Comparison of ENCODE assay signal across 33 cellular contexts in genomic region chr11:101407324-101407723, GRCh38.
A peak's percentile ranks its signal among the peaks of the same experiment; 100 is the strongest.
DNase-seq lines count a peak whose midpoint lies in the region; ATAC-seq, FAIRE-seq and TF ChIP-seq lines count a peak whose summit lies in the region.
"Had no signal": no experiment of that assay in that cellular context is flagged by ENCODE, and none has a peak within 500 bp of the region (broad histone marks: within the 10 kb centered on the region; RNA-seq: fewer than 3 reads in every experiment).

No MANE protein-coding gene starts in this region.

- ATAC-seq in heart right ventricle = no peak
- ATAC-seq: A549; activated T-helper 17 cell treated with anti-CD3 and anti-CD28 coated beads, Interleukin-2, amount 50 U/mL, for 72 hours; left ventricle myocardium superior; psoas muscle; stimulated activated naive CD8-positive, alpha-beta T cell treated with anti-CD3 and anti-CD28 coated beads, Interleukin-15, Interleukin-2, amounts not matched to agents 100 U/mL and 50 U/mL, for 24 hours had no signal

- TF ChIP-seq EP300 in ovary (IDR thresholded peaks at IDR 0.05) = no peak

- intact Hi-C loops in ovary (cut with DNase I) (no loop called here), heart right ventricle (cut with DNase I) (no loop called here)

- FAIRE-seq in endometrium (lab: Jason Lieb, UNC) = peak; percentile 98
- FAIRE-seq: A549, bronchial epithelial cell, H54 had no signal

- peaks cover 2% of the 10 kb centered on the region for H3K4me1 ChIP-seq in ovary (ENCODE audit: insufficient read depth)
- no peaks in the 10 kb centered on the region for H3K4me1 ChIP-seq in heart right ventricle
- H3K4me1 ChIP-seq: A549, psoas muscle, spleen, tibial artery had no signal

- H3K27ac Mint-ChIP-seq in chondrocyte (ENCODE audit: unreplicated experiment) = no peak overlapping the region
- H3K27ac Mint-ChIP-seq: activated naive CD8-positive, alpha-beta T cell treated with anti-CD3 and anti-CD28 coated beads for 36 hours; activated T-helper 17 cell treated with anti-CD3 and anti-CD28 coated beads, Interleukin-2, amount 50 U/mL, for 72 hours; dendritic cell treated with granulocyte-macrophage colony-stimulating factor and Interleukin-4, amounts not matched to agents 40 ng/mL and 50 ng/mL, for 4 days; IgD-negative memory B cell; immature natural killer cell; T-helper 2 cell treated with Interferon-gamma antibody and Interleukin-4, amounts not matched to agents 5 μg/mL and 100 μg/mL, for 36 hours had no signal

- peaks cover 34% of the 10 kb centered on the region for H3K27me3 Mint-ChIP-seq in chondrocyte (ENCODE audit: low read depth)
- H3K27me3 Mint-ChIP-seq: activated naive CD8-positive, alpha-beta T cell treated with anti-CD3 and anti-CD28 coated beads for 36 hours; activated T-helper 17 cell treated with anti-CD3 and anti-CD28 coated beads, Interleukin-2, amount 50 U/mL, for 72 hours; dendritic cell treated with granulocyte-macrophage colony-stimulating factor and Interleukin-4, amounts not matched to agents 40 ng/mL and 50 ng/mL, for 4 days; IgD-negative memory B cell had no signal

- H3K4me3 Mint-ChIP-seq in chondrocyte (ENCODE audit: unreplicated experiment) = no peak overlapping the region
- H3K4me3 Mint-ChIP-seq: activated naive CD8-positive, alpha-beta T cell treated with anti-CD3 and anti-CD28 coated beads for 36 hours; activated T-helper 17 cell treated with anti-CD3 and anti-CD28 coated beads, Interleukin-2, amount 50 U/mL, for 72 hours; dendritic cell treated with granulocyte-macrophage colony-stimulating factor and Interleukin-4, amounts not matched to agents 40 ng/mL and 50 ng/mL, for 4 days; IgD-negative memory B cell; immature natural killer cell; T-helper 2 cell treated with Interferon-gamma antibody and Interleukin-4, amounts not matched to agents 5 μg/mL and 100 μg/mL, for 36 hours had no signal

- DNase-seq in AG09309 (ENCODE audit: low read depth) (peak; percentile 5), M059J (ENCODE audit: low read depth) (peak; percentile 39), ovary (peak in 4 of 5 donors; percentile 21 to 36 (median 24)), chondrocyte (ENCODE audit: low spot score) (no peak), heart right ventricle (no peak), putamen (ENCODE audit: low spot score) (no peak)
- DNase-seq in activated effector memory CD4-positive, alpha-beta T cell treated with anti-CD3 and anti-CD28 coated beads, Interleukin-2, amount 50 U/mL, for 16 hours = no peak
- DNase-seq: activated CD8-positive, alpha-beta memory T cell treated with anti-CD3 and anti-CD28 coated beads, Interleukin-2, amount 50 U/mL, for 4 hours; activated naive CD8-positive, alpha-beta T cell treated with anti-CD3 and anti-CD28 coated beads for 36 hours; C1 segment of cervical spinal cord; Calu3; EL; immature natural killer cell; left ventricle myocardium superior; MM.1S; NCI-H1436; NCI-H524; psoas muscle; spleen; stimulated activated CD4-positive, alpha-beta T cell treated with anti-CD3 and anti-CD28 coated beads, Interleukin-4, amount 100 ng/mL, for 1 hour; stimulated activated naive CD8-positive, alpha-beta T cell treated with anti-CD3 and anti-CD28 coated beads, Interleukin-15, Interleukin-2, amounts not matched to agents 100 U/mL and 50 U/mL, for 24 hours; tibial artery had no signal

- WGBS in ovary, 3 donors = 3 to 13% (median 5%) methylated on average over 2 of the region's 2 CpGs
- 55 to 83% methylated on average over 2 of the region's 2 CpGs for WGBS in heart right ventricle, 2 donors

- H3K36me3 ChIP-seq in ovary (no peaks in the 10 kb centered on the region), heart right ventricle (no peaks in the 10 kb centered on the region)
- H3K36me3 ChIP-seq: spleen, tibial artery had no signal

- H3K27ac ChIP-seq in ovary (no peak overlapping the region), heart right ventricle (no peak overlapping the region)
- H3K27ac ChIP-seq: A549, hepatocyte, psoas muscle, SK-N-MC, spleen, tibial artery, VCaP had no signal

- TF ChIP-seq CTCF in AG09309 (IDR thresholded peaks at IDR 0.05; ENCODE audit: control insufficient read depth, insufficient read depth, low read depth, low read length, missing control alignments) = no peak
- TF ChIP-seq CTCF in ovary (IDR thresholded peaks at IDR 0.05) = no peak
- no peak for TF ChIP-seq CTCF in chondrocyte (IDR thresholded peaks at IDR 0.05)
- no peak for TF ChIP-seq CTCF in heart right ventricle (IDR thresholded peaks at IDR 0.05)

- no peaks in the 10 kb centered on the region for H3K36me3 Mint-ChIP-seq in chondrocyte (ENCODE audit: low read depth)
- H3K36me3 Mint-ChIP-seq: IgD-negative memory B cell, immature natural killer cell had no signal

- H3K4me1 Mint-ChIP-seq in chondrocyte (ENCODE audit: low read depth) = no peaks in the 10 kb centered on the region
- H3K4me1 Mint-ChIP-seq: activated naive CD8-positive, alpha-beta T cell treated with anti-CD3 and anti-CD28 coated beads for 36 hours; activated T-helper 17 cell treated with anti-CD3 and anti-CD28 coated beads, Interleukin-2, amount 50 U/mL, for 72 hours; IgD-negative memory B cell; immature natural killer cell had no signal

- H3K27me3 ChIP-seq in ovary (no peaks in the 10 kb centered on the region), heart right ventricle (no peaks in the 10 kb centered on the region)
- H3K27me3 ChIP-seq: hepatocyte, spleen, tibial artery had no signal

- peaks cover 4% of the 10 kb centered on the region for H3K9me3 Mint-ChIP-seq in chondrocyte (ENCODE audit: low read depth)
- H3K9me3 Mint-ChIP-seq: activated naive CD8-positive, alpha-beta T cell treated with anti-CD3 and anti-CD28 coated beads for 36 hours; activated T-helper 17 cell treated with anti-CD3 and anti-CD28 coated beads, Interleukin-2, amount 50 U/mL, for 72 hours; dendritic cell treated with granulocyte-macrophage colony-stimulating factor and Interleukin-4, amounts not matched to agents 40 ng/mL and 50 ng/mL, for 4 days; T-helper 2 cell treated with Interferon-gamma antibody and Interleukin-4, amounts not matched to agents 5 μg/mL and 100 μg/mL, for 36 hours had no signal

- H3K9me3 ChIP-seq in ovary = no peaks in the 10 kb centered on the region
- H3K9me3 ChIP-seq in heart right ventricle = peaks cover 0 to 8% (median 0%) of the 10 kb centered on the region in 11 donors
- H3K9me3 ChIP-seq: A549, psoas muscle, tibial artery had no signal

- no peak overlapping the region for H3K4me3 ChIP-seq in AG09309 (ENCODE audit: control insufficient read depth, low read depth, low read length)
- no peak overlapping the region for H3K4me3 ChIP-seq in ovary
- H3K4me3 ChIP-seq in heart right ventricle = no peak overlapping the region
- H3K4me3 ChIP-seq: A549, hepatocyte, psoas muscle, SK-N-MC, spleen, tibial artery had no signal

- no peak for TF ChIP-seq POLR2A in ovary (IDR thresholded peaks at IDR 0.05)

Comparison
In these comparisons a context has a peak if more than half of its experiments do, and no peak if none do; other contexts are left out.
1. DNase-seq: peak in AG09309 (single experiment), M059J (single experiment) and ovary (4 of 5); none in activated effector memory CD4-positive, alpha-beta T cell treated with anti-CD3 and anti-CD28 coated beads, Interleukin-2, amount 50 U/mL, for 16 hours (single experiment), chondrocyte (single experiment), heart right ventricle (0 of 2) and putamen (single experiment).